In genomic region chr9:134413112-134413715, GRCh38 we compare ENCODE assay signal across 12 cellular contexts.
DNase-seq lines count a peak whose midpoint lies in the region; ATAC-seq and TF ChIP-seq lines count a peak whose summit lies in the region.
"Had no signal": no experiment of that assay in that cellular context is flagged by ENCODE, and none has a peak within 500 bp of the region (broad histone marks: within the 10 kb centered on the region; RNA-seq: fewer than 3 reads in every experiment).

No MANE protein-coding gene starts in this region.

- H3K4me1 Mint-ChIP-seq in immature natural killer cell, result peaks cover 13 to 25% of the 10 kb centered on the region in 2 donors

- peak overlapping the region; percentile 30 for H3K9ac ChIP-seq in smooth muscle cell (ENCODE audit: low read depth)

- H3K4me3 ChIP-seq in HL-60 (replicated peaks; ENCODE audit: insufficient read depth, low read length) (no peak overlapping the region), smooth muscle cell (no peak overlapping the region)
- H3K4me3 ChIP-seq: adrenal gland had no signal

- no peak for TF ChIP-seq CTCF in HL-60 (IDR thresholded peaks at IDR 0.05; ENCODE audit: insufficient read depth, low read length)
- TF ChIP-seq CTCF in smooth muscle cell (IDR thresholded peaks at IDR 0.05; ENCODE audit: borderline replicate concordance, insufficient read depth, poor library complexity, severe bottlenecking), result no peak

- no peaks in the 10 kb centered on the region for H3K9me3 Mint-ChIP-seq in immature natural killer cell
- H3K9me3 Mint-ChIP-seq: stimulated activated naive CD8-positive, alpha-beta T cell treated with anti-CD3 and anti-CD28 coated beads, Interleukin-15, Interleukin-2, amounts not matched to agents 100 ng/mL and 50 ng/mL, for 24 hours had no signal

- peaks cover 99% of the 10 kb centered on the region for H4K20me1 ChIP-seq in smooth muscle cell (ENCODE audit: low read depth)

- H3K27ac Mint-ChIP-seq in immature natural killer cell, result peak overlapping the region in 1 of 6 donors; percentile 50
- H3K27ac Mint-ChIP-seq: stimulated activated naive CD8-positive, alpha-beta T cell treated with anti-CD3 and anti-CD28 coated beads, Interleukin-15, Interleukin-2, amounts not matched to agents 100 ng/mL and 50 ng/mL, for 24 hours had no signal

- H3K27ac ChIP-seq in HL-60 (replicated peaks), result peak overlapping the region; percentile 89
- H3K27ac ChIP-seq in smooth muscle cell (ENCODE audit: low read depth), result peak overlapping the region; percentile 70
- H3K27ac ChIP-seq: VCaP had no signal

- peak overlapping the region; percentile 65 for H3K4me2 ChIP-seq in smooth muscle cell

- no peaks in the 10 kb centered on the region for H3K27me3 ChIP-seq in HL-60 (ENCODE audit: insufficient read depth, poor library complexity, severe bottlenecking)
- no peaks in the 10 kb centered on the region for H3K27me3 ChIP-seq in smooth muscle cell (ENCODE audit: low read depth)
- H3K27me3 ChIP-seq: adrenal gland had no signal

- peaks cover 0 to 11% (median 2%) of the 10 kb centered on the region in 3 donors for H3K27me3 Mint-ChIP-seq in immature natural killer cell (ENCODE audit: low read depth in 3 of 3)

- no peaks in the 10 kb centered on the region for H3K36me3 ChIP-seq in smooth muscle cell (ENCODE audit: low read depth)

- H3K79me2 ChIP-seq in smooth muscle cell (ENCODE audit: low read depth), result no peaks in the 10 kb centered on the region

- peaks cover 6% of the 10 kb centered on the region for H3K4me1 ChIP-seq in smooth muscle cell (ENCODE audit: low read depth)

- H3F3A ChIP-seq in smooth muscle cell (ENCODE audit: low read depth), result no peaks in the 10 kb centered on the region

- no peaks in the 10 kb centered on the region for H3K9me3 ChIP-seq in smooth muscle cell (replicated peaks; ENCODE audit: low read depth)
- H3K9me3 ChIP-seq: adrenal gland had no signal

- H3K4me3 Mint-ChIP-seq in immature natural killer cell, result peak overlapping the region in 3 of 5 donors; percentile 2 to 21 (median 3)
- H3K4me3 Mint-ChIP-seq: stimulated activated naive CD8-positive, alpha-beta T cell treated with anti-CD3 and anti-CD28 coated beads, Interleukin-15, Interleukin-2, amounts not matched to agents 100 ng/mL and 50 ng/mL, for 24 hours had no signal

- WGBS in smooth muscle cell (ENCODE audit: low lambda C conversion rate), result 73% methylated on average over 13 of the region's 13 CpGs

- DNase-seq in HL-60 (ENCODE audit: low read depth in 1 of 2, low spot score in 1 of 2), result no peak
- no peak for DNase-seq in immature natural killer cell
- DNase-seq in smooth muscle cell (lab: John Stamatoyannopoulos, UW; ENCODE audit: unreplicated experiment), result no peak
- DNase-seq in AG20443 (ENCODE audit: low spot score), result no peak
- DNase-seq in foreskin melanocyte, result no peak
- DNase-seq: activated T-cell treated with anti-CD3 and anti-CD28 coated beads for 4 hours, NCI-H524 treated with DMSO at 0.1 percent for 48 hours had no signal

- H3K36me3 Mint-ChIP-seq in immature natural killer cell, result peaks cover 0 to 5% (median 5%) of the 10 kb centered on the region in 3 donors

- ATAC-seq in SK-N-SH treated with all-trans-retinoic acid at 6 μM for 48 hours, result peak; percentile 12
- no peak for ATAC-seq in GM21526 (IDR thresholded peaks at IDR 0.05; ENCODE audit: low FRiP score, unreplicated experiment)

- no peak overlapping the region for H2AFZ ChIP-seq in smooth muscle cell (ENCODE audit: low read depth)

TF ChIP-seq in SK-N-SH treated with all-trans-retinoic acid at 6 μM for 48 hours, 23 proteins besides CTCF, POLR2A, EP300 and RAD21:
- TF ChIP-seq ZNF70 (CRISPR knock-in tag; IDR thresholded peaks at IDR 0.05), result no peak
